8 cellular contexts compared by ENCODE assay signal in the genomic region with DNA sequence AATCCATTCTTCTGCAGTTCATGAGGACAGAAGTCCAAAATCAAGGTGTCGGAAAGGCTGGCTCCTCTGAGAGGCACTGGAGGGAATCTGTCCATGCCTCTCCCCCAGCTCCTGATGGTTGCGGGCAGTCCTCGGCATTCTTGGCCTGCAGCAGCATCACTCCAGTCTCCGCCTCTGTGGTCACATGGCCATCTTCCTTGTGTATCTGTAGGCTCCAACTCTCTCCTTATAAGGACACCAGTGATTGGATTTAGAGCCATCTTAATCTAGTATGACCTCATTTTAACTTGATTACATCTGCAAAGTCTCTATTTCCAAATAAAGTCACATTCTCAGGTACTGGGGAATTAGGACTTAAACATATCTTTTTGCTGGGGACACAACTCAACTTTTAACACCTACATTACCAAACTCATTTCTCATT. TPM values are rescaled to one million over a fixed set of nuclear protein-coding genes. Genes with fewer than 3 reads are reported as not detected.
DNase-seq lines count a peak whose midpoint lies in the region; ATAC-seq and TF ChIP-seq lines count a peak whose summit lies in the region.

No MANE protein-coding gene starts in this region.

- H3K27ac ChIP-seq in cardiac muscle cell = peak overlapping the region; percentile 93

- peak; percentile 93 for ATAC-seq in SK-N-SH treated with all-trans-retinoic acid at 6 μM for 48 hours
- no peak for ATAC-seq in HG03159 (IDR thresholded peaks at IDR 0.05; ENCODE audit: unreplicated experiment)

- H3K27me3 Mint-ChIP-seq in activated CD4-positive, alpha-beta T cell treated with anti-CD3 and anti-CD28 coated beads, Interleukin-2, amount 10 ng/mL, durations not matched to agents 24 days and 14 days = no peaks in the 10 kb centered on the region

- no peak overlapping the region for H3K27ac Mint-ChIP-seq in activated CD4-positive, alpha-beta T cell treated with anti-CD3 and anti-CD28 coated beads, Interleukin-2, amount 10 ng/mL, durations not matched to agents 24 days and 14 days

- TF ChIP-seq CTCF in cardiac muscle cell (IDR thresholded peaks at IDR 0.05; ENCODE audit: low read depth, low read length) = no peak

- intact Hi-C loops in activated CD4-positive, alpha-beta T cell treated with anti-CD3 and anti-CD28 coated beads, Interleukin-2, amount 10 ng/mL, durations not matched to agents 24 days and 14 days (cut with micrococcal nuclease) = no loop called here

- peaks cover 16% of the 10 kb centered on the region for H3K4me1 ChIP-seq in cardiac muscle cell (ENCODE audit: low read depth)

- H3K36me3 Mint-ChIP-seq in activated CD4-positive, alpha-beta T cell treated with anti-CD3 and anti-CD28 coated beads, Interleukin-2, amount 10 ng/mL, durations not matched to agents 24 days and 14 days (ENCODE audit: low read depth) = no peaks in the 10 kb centered on the region

- DNase-seq in Caki2 (ENCODE audit: low read depth) (peak; percentile 88), cardiac muscle cell (ENCODE audit: low read depth in 1 of 2, low spot score in 1 of 2) (peak; percentile 78 to 97), pons (ENCODE audit: low spot score) (peak; percentile 69), NCI-H2081 (lab: John Stamatoyannopoulos, UW) (no peak), middle frontal gyrus (ENCODE audit: extremely low spot score, low spot score) (no peak)
- DNase-seq in activated CD4-positive, alpha-beta T cell treated with anti-CD3 and anti-CD28 coated beads, Interleukin-2, amount 10 ng/mL, durations not matched to agents 24 days and 14 days = no peak

- no peak overlapping the region for H3K4me3 Mint-ChIP-seq in activated CD4-positive, alpha-beta T cell treated with anti-CD3 and anti-CD28 coated beads, Interleukin-2, amount 10 ng/mL, durations not matched to agents 24 days and 14 days

- H3K4me1 Mint-ChIP-seq in activated CD4-positive, alpha-beta T cell treated with anti-CD3 and anti-CD28 coated beads, Interleukin-2, amount 10 ng/mL, durations not matched to agents 24 days and 14 days = peaks cover 3% of the 10 kb centered on the region

- no peak overlapping the region for H3K4me3 ChIP-seq in cardiac muscle cell

- no peaks in the 10 kb centered on the region for H3K27me3 ChIP-seq in cardiac muscle cell

- H3K9me3 ChIP-seq in cardiac muscle cell (ENCODE audit: low read depth) = no peaks in the 10 kb centered on the region

- H3K36me3 ChIP-seq in cardiac muscle cell = no peaks in the 10 kb centered on the region

- in situ Hi-C loops in Caki2 (cut with HindIII; ENCODE audit: low pct_unique_long_range_greater_than_20kb, low sequenced_read_pairs) = no loop called here

- no peaks in the 10 kb centered on the region for H3K9me3 Mint-ChIP-seq in activated CD4-positive, alpha-beta T cell treated with anti-CD3 and anti-CD28 coated beads, Interleukin-2, amount 10 ng/mL, durations not matched to agents 24 days and 14 days

TF ChIP-seq in SK-N-SH treated with all-trans-retinoic acid at 6 μM for 48 hours, 23 proteins besides CTCF, POLR2A, EP300 and RAD21:
- TF ChIP-seq BACH2 (CRISPR knock-in tag; IDR thresholded peaks at IDR 0.05; ENCODE audit: borderline replicate concordance) = no peak
- no peak for TF ChIP-seq ZNF565 (CRISPR knock-in tag; conservative IDR thresholded peaks at IDR 0.05; ENCODE audit: low read depth)
- no peak for TF ChIP-seq ZC3H10 (CRISPR knock-in tag; IDR thresholded peaks at IDR 0.05)
- no peak for TF ChIP-seq ZNF8 (CRISPR knock-in tag; IDR thresholded peaks at IDR 0.05)
- TF ChIP-seq, protein P1, sequence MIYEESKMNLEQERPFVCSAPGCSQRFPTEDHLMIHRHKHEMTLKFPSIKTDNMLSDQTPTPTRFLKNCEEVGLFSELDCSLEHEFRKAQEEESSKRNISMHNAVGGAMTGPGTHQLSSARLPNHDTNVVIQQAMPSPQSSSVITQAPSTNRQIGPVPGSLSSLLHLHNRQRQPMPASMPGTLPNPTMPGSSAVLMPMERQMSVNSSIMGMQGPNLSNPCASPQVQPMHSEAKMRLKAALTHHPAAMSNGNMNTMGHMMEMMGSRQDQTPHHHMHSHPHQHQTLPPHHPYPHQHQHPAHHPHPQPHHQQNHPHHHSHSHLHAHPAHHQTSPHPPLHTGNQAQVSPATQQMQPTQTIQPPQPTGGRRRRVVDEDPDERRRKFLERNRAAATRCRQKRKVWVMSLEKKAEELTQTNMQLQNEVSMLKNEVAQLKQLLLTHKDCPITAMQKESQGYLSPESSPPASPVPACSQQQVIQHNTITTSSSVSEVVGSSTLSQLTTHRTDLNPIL (CRISPR knock-in tag; IDR thresholded peaks at IDR 0.05; ENCODE audit: low read depth) = no peak
- no peak for TF ChIP-seq ARNTL (CRISPR knock-in tag; IDR thresholded peaks at IDR 0.05; ENCODE audit: borderline replicate concordance, low read depth)
- TF ChIP-seq, protein P2, sequence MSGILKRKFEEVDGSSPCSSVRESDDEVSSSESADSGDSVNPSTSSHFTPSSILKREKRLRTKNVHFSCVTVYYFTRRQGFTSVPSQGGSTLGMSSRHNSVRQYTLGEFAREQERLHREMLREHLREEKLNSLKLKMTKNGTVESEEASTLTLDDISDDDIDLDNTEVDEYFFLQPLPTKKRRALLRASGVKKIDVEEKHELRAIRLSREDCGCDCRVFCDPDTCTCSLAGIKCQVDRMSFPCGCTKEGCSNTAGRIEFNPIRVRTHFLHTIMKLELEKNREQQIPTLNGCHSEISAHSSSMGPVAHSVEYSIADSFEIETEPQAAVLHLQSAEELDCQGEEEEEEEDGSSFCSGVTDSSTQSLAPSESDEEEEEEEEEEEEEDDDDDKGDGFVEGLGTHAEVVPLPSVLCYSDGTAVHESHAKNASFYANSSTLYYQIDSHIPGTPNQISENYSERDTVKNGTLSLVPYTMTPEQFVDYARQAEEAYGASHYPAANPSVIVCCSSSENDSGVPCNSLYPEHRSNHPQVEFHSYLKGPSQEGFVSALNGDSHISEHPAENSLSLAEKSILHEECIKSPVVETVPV (CRISPR knock-in tag; IDR thresholded peaks at IDR 0.05) = no peak
- TF ChIP-seq OSR1 (CRISPR knock-in tag; IDR thresholded peaks at IDR 0.05) = no peak
- TF ChIP-seq RARB (CRISPR knock-in tag; IDR thresholded peaks at IDR 0.05) = no peak
- TF ChIP-seq, protein P3, sequence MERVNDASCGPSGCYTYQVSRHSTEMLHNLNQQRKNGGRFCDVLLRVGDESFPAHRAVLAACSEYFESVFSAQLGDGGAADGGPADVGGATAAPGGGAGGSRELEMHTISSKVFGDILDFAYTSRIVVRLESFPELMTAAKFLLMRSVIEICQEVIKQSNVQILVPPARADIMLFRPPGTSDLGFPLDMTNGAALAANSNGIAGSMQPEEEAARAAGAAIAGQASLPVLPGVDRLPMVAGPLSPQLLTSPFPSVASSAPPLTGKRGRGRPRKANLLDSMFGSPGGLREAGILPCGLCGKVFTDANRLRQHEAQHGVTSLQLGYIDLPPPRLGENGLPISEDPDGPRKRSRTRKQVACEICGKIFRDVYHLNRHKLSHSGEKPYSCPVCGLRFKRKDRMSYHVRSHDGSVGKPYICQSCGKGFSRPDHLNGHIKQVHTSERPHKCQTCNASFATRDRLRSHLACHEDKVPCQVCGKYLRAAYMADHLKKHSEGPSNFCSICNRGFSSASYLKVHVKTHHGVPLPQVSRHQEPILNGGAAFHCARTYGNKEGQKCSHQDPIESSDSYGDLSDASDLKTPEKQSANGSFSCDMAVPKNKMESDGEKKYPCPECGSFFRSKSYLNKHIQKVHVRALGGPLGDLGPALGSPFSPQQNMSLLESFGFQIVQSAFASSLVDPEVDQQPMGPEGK (CRISPR knock-in tag; IDR thresholded peaks at IDR 0.05; ENCODE audit: borderline replicate concordance) = no peak
- no peak for TF ChIP-seq CSDC2 (CRISPR knock-in tag; IDR thresholded peaks at IDR 0.05)

RNA-seq across cellular contexts. Expression of a gene that starts 56.0 kb away (rescaled TPM):
- total RNA-seq in Caki2 (2014; rRNA removed; shearing (Covaris generic); ENCODE audit: low replicate concordance) = 173 and 197 TPM in 2 replicates
- total RNA-seq in cardiac muscle cell = 25.2 and 28.7 TPM in 2 replicates
- 12.1 and 13.8 TPM in 2 replicates for polyA plus RNA-seq in cardiac muscle cell
- total RNA-seq in activated CD4-positive, alpha-beta T cell treated with anti-CD3 and anti-CD28 coated beads, Interleukin-2, amount 10 ng/mL, durations not matched to agents 24 days and 14 days = 22.8 and 23.9 TPM in 2 replicates

Comparison
In these comparisons a context has a peak if more than half of its experiments do, and no peak if none do; other contexts are left out.
1. DNase-seq: peak in Caki2 (single experiment), cardiac muscle cell (2 of 2) and pons (single experiment); none in NCI-H2081 (0 of 2), middle frontal gyrus (single experiment) and activated CD4-positive, alpha-beta T cell treated with anti-CD3 and anti-CD28 coated beads, Interleukin-2, amount 10 ng/mL, durations not matched to agents 24 days and 14 days (single experiment).